In genomic region chr9:114154597-114155102, GRCh38 we compare ENCODE assay signal across 9 cellular contexts. TPM values are rescaled to one million over a fixed set of nuclear protein-coding genes. Genes with fewer than 3 reads are reported as not detected.
DNase-seq lines count a peak whose midpoint lies in the region; ATAC-seq, FAIRE-seq and TF ChIP-seq lines count a peak whose summit lies in the region.
"Had no signal": no experiment of that assay in that cellular context is flagged by ENCODE, and none has a peak within 500 bp of the region (broad histone marks: within the 10 kb centered on the region; RNA-seq: fewer than 3 reads in every experiment).

No MANE protein-coding gene starts in this region.

- no peak overlapping the region for H3K9ac ChIP-seq in duodenal mucosa (ENCODE audit: low read depth in 1 of 2, low read length in 2 of 2)

- H3K4me1 Mint-ChIP-seq in naive thymus-derived CD4-positive, alpha-beta T cell: peaks cover 15 to 32% (median 24%) of the 10 kb centered on the region in 7 donors

- peak overlapping the region; percentile 33 for H3K4me3 ChIP-seq in AG09309 (ENCODE audit: control insufficient read depth, low read depth, low read length)
- H3K4me3 ChIP-seq in HFF-Myc (replicated peaks; ENCODE audit: low read depth, low read length): peak overlapping the region; percentile 90
- H3K4me3 ChIP-seq in duodenal mucosa (ENCODE audit: low read depth in 1 of 2, low read length in 2 of 2): peak overlapping the region; percentile 26 to 27
- H3K4me3 ChIP-seq in naive thymus-derived CD4-positive, alpha-beta T cell (ENCODE audit: low read length): peak overlapping the region; percentile 40

- POLR2A ChIA-PET in naive thymus-derived CD4-positive, alpha-beta T cell (lab: Charles Lee): no interaction called here

- H3K36me3 Mint-ChIP-seq in naive thymus-derived CD4-positive, alpha-beta T cell: no peaks in the 10 kb centered on the region

- TF ChIP-seq CTCF in AG09309 (IDR thresholded peaks at IDR 0.05; ENCODE audit: control insufficient read depth, insufficient read depth, low read depth, low read length, missing control alignments) (no peak), HFF-Myc (IDR thresholded peaks at IDR 0.05; ENCODE audit: low read depth, low read length, missing control alignments) (no peak)

- DNase-seq in AG09309 (ENCODE audit: low read depth): no peak
- no peak for DNase-seq in HFF-Myc (ENCODE audit: extremely low read depth, low read depth)
- no peak for DNase-seq in naive thymus-derived CD4-positive, alpha-beta T cell
- DNase-seq in NCI-H1092 treated with DMSO at 0.1 percent for 48 hours (lab: John Stamatoyannopoulos, UW): no peak
- DNase-seq in iPS-NIHi11 (ENCODE audit: low spot score): no peak
- DNase-seq in GM12892 (ENCODE audit: insufficient read length): no peak
- no peak for DNase-seq in cortex of kidney (lab: John Stamatoyannopoulos, UW)
- DNase-seq: NCI-H774 had no signal

- peaks cover 38 to 54% (median 50%) of the 10 kb centered on the region in 5 donors for H3K27me3 Mint-ChIP-seq in naive thymus-derived CD4-positive, alpha-beta T cell

- FAIRE-seq in GM12892 (lab: Jason Lieb, UNC): no peak

- peaks cover 21 to 24% of the 10 kb centered on the region in 2 donors for H3K27me3 ChIP-seq in duodenal mucosa (ENCODE audit: control insufficient read depth in 1 of 2, insufficient read depth in 2 of 2, low read length in 2 of 2)
- peaks cover 0 to 4% of the 10 kb centered on the region in 2 donors for H3K27me3 ChIP-seq in naive thymus-derived CD4-positive, alpha-beta T cell (ENCODE audit: control insufficient read depth in 2 of 2, insufficient read depth in 2 of 2, low read length in 2 of 2)

- CTCF ChIA-PET in naive thymus-derived CD4-positive, alpha-beta T cell (lab: Charles Lee): interaction anchor here (0.6 to 1.8 kb wide), 4 partner anchors 47 to 233 kb away, joined by 3 to 6 read pairs (median 4); partner anchors contain the start of gene AKNA

- H3K27ac ChIP-seq in duodenal mucosa (ENCODE audit: low read depth, low read length): no peak overlapping the region
- H3K27ac ChIP-seq in naive thymus-derived CD4-positive, alpha-beta T cell (ENCODE audit: low read depth, low read length): no peak overlapping the region

- intact Hi-C loops in naive thymus-derived CD4-positive, alpha-beta T cell (cut with micrococcal nuclease): loop anchor here (1.0 to 10.0 kb wide), 6 partner anchors 47 to 350 kb away; partner anchors contain the start of genes AKNA (in 1 of the 2) and WHRN (in 1 of the 2)

- H3K27ac Mint-ChIP-seq in naive thymus-derived CD4-positive, alpha-beta T cell: peak overlapping the region in 2 of 9 donors; percentile 2 to 5

- H3K9me3 ChIP-seq in duodenal mucosa (ENCODE audit: control insufficient read depth in 1 of 2, low read length in 2 of 2): no peaks in the 10 kb centered on the region
- no peaks in the 10 kb centered on the region for H3K9me3 ChIP-seq in naive thymus-derived CD4-positive, alpha-beta T cell (ENCODE audit: control insufficient read depth in 2 of 3, low read length in 3 of 3)

- no peaks in the 10 kb centered on the region for H3K36me3 ChIP-seq in duodenal mucosa (ENCODE audit: control insufficient read depth in 1 of 2, insufficient read depth in 2 of 2, low read length in 2 of 2)
- no peaks in the 10 kb centered on the region for H3K36me3 ChIP-seq in naive thymus-derived CD4-positive, alpha-beta T cell (ENCODE audit: control insufficient read depth in 2 of 3, insufficient read depth in 3 of 3, low read length in 3 of 3)

- peak overlapping the region; percentile 41 to 98 (median 78) for H3K4me3 Mint-ChIP-seq in naive thymus-derived CD4-positive, alpha-beta T cell

- peaks cover 15 to 22% of the 10 kb centered on the region in 2 donors for H3K4me1 ChIP-seq in duodenal mucosa (ENCODE audit: control insufficient read depth in 1 of 2, insufficient read depth in 2 of 2, low read length in 2 of 2)
- peaks cover 0 to 13% of the 10 kb centered on the region in 2 donors for H3K4me1 ChIP-seq in naive thymus-derived CD4-positive, alpha-beta T cell (ENCODE audit: control insufficient read depth in 2 of 2, insufficient read depth in 2 of 2, low read length in 2 of 2)

- no peak for TF ChIP-seq POLR2A in GM12892 (IDR thresholded peaks at IDR 0.05; ENCODE audit: low read depth, low read length)

- H3K9me3 Mint-ChIP-seq in naive thymus-derived CD4-positive, alpha-beta T cell: no peaks in the 10 kb centered on the region

- no peak for ATAC-seq in naive thymus-derived CD4-positive, alpha-beta T cell

RNA-seq across cellular contexts. Expression of gene COL27A1, which starts 0.7 kb away (rescaled TPM):
- 1 to 10 TPM; 1.2 to 2.4 (median 1.9) TPM for total RNA-seq in naive thymus-derived CD4-positive, alpha-beta T cell
- not detected for polyA plus RNA-seq in naive thymus-derived CD4-positive, alpha-beta T cell
- polyA plus RNA-seq in GM12892 (2012; ENCODE audit: missing spikeins): not detected

RNA-seq across cellular contexts. Expression of gene KIF12, which starts 55.6 kb away (rescaled TPM):
- total RNA-seq in naive thymus-derived CD4-positive, alpha-beta T cell: not detected
- polyA plus RNA-seq in naive thymus-derived CD4-positive, alpha-beta T cell: not detected
- not detected for polyA plus RNA-seq in GM12892 (2012; ENCODE audit: missing spikeins)

Comparison
In these comparisons a context has a peak if more than half of its experiments do, and no peak if none do; other contexts are left out.
1. H3K4me3 ChIP-seq: peak in every context shown above with its lines; median percentile 90 in HFF-Myc; 40 in naive thymus-derived CD4-positive, alpha-beta T cell; 33 in AG09309; 26 in duodenal mucosa.